8 cellular contexts compared by ENCODE assay signal in genomic region chrX:2690856-2691542, GRCh38. TPM values are rescaled to one million over a fixed set of nuclear protein-coding genes. Genes with fewer than 3 reads are reported as not detected.
DNase-seq lines count a peak whose midpoint lies in the region; ATAC-seq and TF ChIP-seq lines count a peak whose summit lies in the region.

CD99 (plus strand) TSS chrX:2691295; CDS start chrX:2691361, 66 bp downstream.

- ATAC-seq in GM19324 (IDR thresholded peaks at IDR 0.05; ENCODE audit: low FRiP score, unreplicated experiment), result peak; percentile 96
- ATAC-seq in HG03460 (IDR thresholded peaks at IDR 0.05; ENCODE audit: unreplicated experiment), result peak; percentile 77
- ATAC-seq in effector memory CD8-positive, alpha-beta T cell (replicated peaks), result peak; percentile 87

- peak within 1 kb of the TSS; percentile 98 to 99 for H3K4me3 Mint-ChIP-seq in effector memory CD8-positive, alpha-beta T cell

- no peaks in the 10 kb centered on the region for H3K9me3 Mint-ChIP-seq in effector memory CD8-positive, alpha-beta T cell

- peaks cover 33% of the 10 kb centered on the region for H3K36me3 Mint-ChIP-seq in effector memory CD8-positive, alpha-beta T cell (ENCODE audit: insufficient read depth)

- peak within 1 kb of the TSS; percentile 92 to 96 for H3K27ac Mint-ChIP-seq in effector memory CD8-positive, alpha-beta T cell

- H3K27me3 ChIP-seq in mononuclear cell (ENCODE audit: insufficient read depth, low read length), result no peaks in the 10 kb centered on the region

- H3K9me3 ChIP-seq in mononuclear cell (ENCODE audit: low read depth, low read length), result no peaks in the 10 kb centered on the region

- peaks cover 42% of the 10 kb centered on the region for H3K4me1 ChIP-seq in mononuclear cell (ENCODE audit: insufficient read depth, low read length)

- CTCF ChIA-PET in AG04449 (lab: Yijun Ruan, JAX), result no interaction called here

- DNase-seq in AG04449 (ENCODE audit: low read depth, low spot score) (no peak), Kasumi-1 (lab: John Stamatoyannopoulos, UW) (no peak)
- DNase-seq in activated CD4-positive, alpha-beta T cell treated with anti-CD3 and anti-CD28 coated beads, Interleukin-2, amount 50 U/mL, for 1 hour, result peak; percentile 89
- peak; percentile 87 to 90 (median 90) for DNase-seq in effector memory CD8-positive, alpha-beta T cell
- DNase-seq in stimulated activated CD8-positive, alpha-beta memory T cell treated with anti-CD3 and anti-CD28 coated beads, Interleukin-4, amount 100 ng/mL, for 24 hours (ENCODE audit: low read depth), result peak; percentile 87

- H3K4me1 Mint-ChIP-seq in effector memory CD8-positive, alpha-beta T cell (ENCODE audit: low read depth in 2 of 2), result peaks cover 41 to 49% of the 10 kb centered on the region in 2 donors

- H3K4me3 ChIP-seq in AG04449 (ENCODE audit: low read depth, low read length) (peak within 1 kb of the TSS; percentile 82), mononuclear cell (ENCODE audit: low read length) (peak within 1 kb of the TSS; percentile 85)

- POLR2A ChIA-PET in AG04449 (lab: Yijun Ruan, JAX), result no interaction called here

- no peak for TF ChIP-seq CTCF in AG04449 (IDR thresholded peaks at IDR 0.05; ENCODE audit: insufficient read depth, low read length, missing control alignments)

- H3K27me3 Mint-ChIP-seq in effector memory CD8-positive, alpha-beta T cell, result no peaks in the 10 kb centered on the region

RNA-seq across cellular contexts. Expression of gene CD99, which starts in this region (rescaled TPM):
- total RNA-seq in mononuclear cell, result 184 TPM

Comparison
In these comparisons a context has a peak if more than half of its experiments do, and no peak if none do; other contexts are left out.
1. DNase-seq: peak in activated CD4-positive, alpha-beta T cell treated with anti-CD3 and anti-CD28 coated beads, Interleukin-2, amount 50 U/mL, for 1 hour (single experiment), effector memory CD8-positive, alpha-beta T cell (3 of 3) and stimulated activated CD8-positive, alpha-beta memory T cell treated with anti-CD3 and anti-CD28 coated beads, Interleukin-4, amount 100 ng/mL, for 24 hours (single experiment); none in AG04449 (single experiment) and Kasumi-1 (0 of 2).
2. Peak in every context shown above with its lines, with median percentiles within 50 percentile points of each other: ATAC-seq.